In the genomic region with DNA sequence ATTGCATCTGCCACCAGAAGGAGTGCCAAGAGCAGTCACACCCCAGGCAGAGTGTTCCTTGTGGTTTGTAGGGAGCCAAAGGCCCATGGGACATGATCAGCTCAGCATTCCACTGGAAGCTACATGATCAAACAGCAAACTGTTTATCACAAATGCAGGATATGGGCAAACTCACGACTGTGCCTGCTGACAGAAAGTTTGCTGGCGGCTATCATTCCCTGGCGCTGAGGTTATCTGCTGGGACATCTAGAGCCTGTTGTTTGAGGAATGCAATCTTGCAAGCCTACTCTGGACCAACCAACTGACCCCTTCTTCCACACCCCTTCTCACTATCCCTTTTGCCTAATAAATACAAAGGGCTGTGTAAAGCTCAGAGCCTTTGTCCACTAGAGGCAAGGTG, we compare ENCODE assay signal across 25 cellular contexts.
"Had no signal": no experiment of that assay in that cellular context is flagged by ENCODE, and none has a peak within 500 bp of the region (broad histone marks: within the 10 kb centered on the region; RNA-seq: fewer than 3 reads in every experiment).

No MANE protein-coding gene starts in this region.

- ATAC-seq: foreskin keratinocyte, gastroesophageal sphincter, heart left ventricle, left colon, left lobe of liver, lower lobe of right lung, mucosa of descending colon had no signal

- H3K4me3 ChIP-seq: coronary artery, dorsolateral prefrontal cortex, esophagus muscularis mucosa, gastroesophageal sphincter, heart left ventricle, hepatocyte, left ventricle myocardium inferior, lower lobe of right lung, mucosa of descending colon had no signal

- DNase-seq: dermis blood vessel endothelial cell; dorsolateral prefrontal cortex; effector CD4-positive, alpha-beta T cell; effector memory CD4-positive, alpha-beta T cell; foreskin keratinocyte; heart left ventricle; hypothalamus; immature natural killer cell; islet precursor cell; kidney; kidney glomerular epithelial cell; left colon; left ventricle myocardium inferior; lower lobe of right lung; mesenchymal stem cell; mucosa of descending colon had no signal

- H3K27ac ChIP-seq: coronary artery, dorsolateral prefrontal cortex, esophagus muscularis mucosa, foreskin keratinocyte, gastroesophageal sphincter, heart left ventricle, hepatocyte, left ventricle myocardium inferior, lower lobe of right lung had no signal

- H3K4me1 ChIP-seq: esophagus muscularis mucosa, foreskin keratinocyte, gastroesophageal sphincter, heart left ventricle, left ventricle myocardium inferior, lower lobe of right lung had no signal

- H3K36me3 ChIP-seq: esophagus muscularis mucosa, gastroesophageal sphincter, heart left ventricle, lower lobe of right lung had no signal

- H3K4me1 Mint-ChIP-seq: immature natural killer cell, mesothelial cell of epicardium had no signal

- H2AFZ ChIP-seq: hepatocyte had no signal

- H3K4me2 ChIP-seq: hepatocyte had no signal

- H3K27me3 ChIP-seq: dorsolateral prefrontal cortex, esophagus muscularis mucosa, foreskin keratinocyte, gastroesophageal sphincter, heart left ventricle, hepatocyte had no signal

- H3K27ac Mint-ChIP-seq: immature natural killer cell, mesothelial cell of epicardium had no signal

- H3K4me3 Mint-ChIP-seq: immature natural killer cell, mesothelial cell of epicardium had no signal

- H3K79me2 ChIP-seq: hepatocyte had no signal

- FAIRE-seq: colon, endothelial cell of umbilical vein, frontal cortex, kidney had no signal
